ENCODE assay signal across 36 cellular contexts in the genomic region with DNA sequence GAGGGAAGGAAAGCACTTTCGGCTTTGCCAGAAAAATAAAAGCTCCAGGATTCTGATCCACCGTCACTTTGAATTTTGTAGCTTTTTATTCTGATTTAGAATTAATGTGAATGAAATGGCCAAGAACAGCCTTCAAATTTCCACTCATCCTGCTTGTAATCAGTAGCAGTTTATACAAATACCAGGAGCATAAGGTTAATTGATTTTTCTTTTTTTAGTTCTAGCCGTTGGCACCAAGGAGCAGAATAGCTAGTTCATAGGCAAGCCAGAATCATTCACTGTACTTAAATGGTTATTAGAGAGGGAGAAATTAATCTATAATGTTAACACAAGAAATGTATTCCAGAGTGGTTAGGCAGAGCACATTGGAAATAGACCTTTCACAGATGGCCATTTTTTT. TPM values are rescaled to one million over a fixed set of nuclear protein-coding genes. Genes with fewer than 3 reads are reported as not detected.
"Had no signal": no experiment of that assay in that cellular context is flagged by ENCODE, and none has a peak within 500 bp of the region (broad histone marks: within the 10 kb centered on the region; RNA-seq: fewer than 3 reads in every experiment).

No MANE protein-coding gene starts in this region.

- H3K9ac ChIP-seq: KMS-11 had no signal

- ATAC-seq: activated CD8-positive, alpha-beta T cell treated with anti-CD3 and anti-CD28 coated beads for 36 hours; PC-3; Right ventricle myocardium inferior; SK-N-SH treated with all-trans-retinoic acid at 6 μM for 48 hours had no signal

- FAIRE-seq: RCC 7860 had no signal

- DNase-seq: activated CD4-positive, alpha-beta T cell treated with anti-CD3 and anti-CD28 coated beads, Interleukin-2, amount 10 ng/mL, durations not matched to agents 24 days and 14 days; activated CD4-positive, alpha-beta T cell treated with anti-CD3 and anti-CD28 coated beads, Interleukin-2, amount 50 U/mL, for 4 hours; activated CD8-positive, alpha-beta T cell treated with anti-CD3 and anti-CD28 coated beads for 36 hours; activated effector memory CD4-positive, alpha-beta T cell treated with Interleukin-2 at 50 U/mL for 16 hours; activated naive CD4-positive, alpha-beta T cell treated with anti-CD3 and anti-CD28 coated beads, Interleukin-2, amount 10 ng/mL, durations not matched to agents 7 days and 5 days; activated T-cell treated with anti-CD3 and anti-CD28 coated beads, Interleukin-2, amount 50 U/mL, for 1 hour; amniotic stem cell; aorta; MM.1S; MV-4-11; NCI-H1105; NCI-H1417 treated with DMSO at 0.1 percent for 48 hours; NCI-H187 treated with DMSO at 0.1 percent for 48 hours; NCI-H2081; NCI-H2171 treated with DMSO at 0.1 percent for 48 hours; NCI-H2227 treated with DMSO at 0.1 percent for 48 hours; NCI-H446; NCI-H510A treated with DMSO at 0.1 percent for 48 hours; NCI-H526 treated with DMSO at 0.1 percent for 48 hours; NCI-H774; PC-3; SIG-M5; T-helper 1 cell; T1000; WERI-Rb-1 had no signal

- H3K27ac Mint-ChIP-seq: activated CD4-positive, alpha-beta T cell treated with anti-CD3 and anti-CD28 coated beads, Interleukin-2, amount 10 ng/mL, durations not matched to agents 24 days and 14 days; activated CD8-positive, alpha-beta T cell treated with anti-CD3 and anti-CD28 coated beads for 36 hours; activated naive CD4-positive, alpha-beta T cell treated with anti-CD3 and anti-CD28 coated beads, Interleukin-2, amount 10 ng/mL, durations not matched to agents 7 days and 5 days; activated naive CD8-positive, alpha-beta T cell had no signal

- H3K4me2 ChIP-seq: KMS-11 had no signal

- H3K36me3 ChIP-seq: WERI-Rb-1 had no signal

- H3K9me3 Mint-ChIP-seq: activated CD8-positive, alpha-beta T cell treated with anti-CD3 and anti-CD28 coated beads for 36 hours had no signal

- H3K27me3 Mint-ChIP-seq: activated CD4-positive, alpha-beta T cell treated with anti-CD3 and anti-CD28 coated beads, Interleukin-2, amount 10 ng/mL, durations not matched to agents 24 days and 14 days; activated CD8-positive, alpha-beta T cell treated with anti-CD3 and anti-CD28 coated beads for 36 hours; activated naive CD4-positive, alpha-beta T cell treated with anti-CD3 and anti-CD28 coated beads, Interleukin-2, amount 10 ng/mL, durations not matched to agents 7 days and 5 days; activated naive CD8-positive, alpha-beta T cell had no signal

- H3K4me3 Mint-ChIP-seq: activated CD4-positive, alpha-beta T cell treated with anti-CD3 and anti-CD28 coated beads, Interleukin-2, amount 10 ng/mL, durations not matched to agents 24 days and 14 days; activated CD8-positive, alpha-beta T cell treated with anti-CD3 and anti-CD28 coated beads for 36 hours; activated naive CD4-positive, alpha-beta T cell treated with anti-CD3 and anti-CD28 coated beads, Interleukin-2, amount 10 ng/mL, durations not matched to agents 7 days and 5 days; activated naive CD8-positive, alpha-beta T cell had no signal

- H3K27ac ChIP-seq: KMS-11, RWPE1, WERI-Rb-1 had no signal

RNA-seq across cellular contexts. Expression of a gene that starts 41.1 kb away (rescaled TPM):
- total RNA-seq: activated CD4-positive, alpha-beta T cell treated with anti-CD3 and anti-CD28 coated beads, Interleukin-2, amount 10 ng/mL, durations not matched to agents 24 days and 14 days; activated CD8-positive, alpha-beta memory T cell treated with anti-CD3 and anti-CD28 coated beads for 36 hours; activated CD8-positive, alpha-beta T cell treated with anti-CD3 and anti-CD28 coated beads for 36 hours; aorta; cardiac septum; LHCN-M2; PC-3; Right ventricle myocardium inferior; SK-MEL-5; T-helper 2 cell treated with Interferon-gamma antibody and Interleukin-4, amounts not matched to agents 100 ng/mL and 5 ng/mL, for 36 hours had no signal
- polyA plus RNA-seq: aorta had no signal
